Comparison of ENCODE assay signal across 28 cellular contexts in genomic region chr12:116294464-116295002, GRCh38. TPM values are rescaled to one million over a fixed set of nuclear protein-coding genes. Genes with fewer than 3 reads are reported as not detected.
A peak's percentile ranks its signal among the peaks of the same experiment; 100 is the strongest.
DNase-seq lines count a peak whose midpoint lies in the region; ATAC-seq, FAIRE-seq and TF ChIP-seq lines count a peak whose summit lies in the region.
"Had no signal": no experiment of that assay in that cellular context is flagged by ENCODE, and none has a peak within 500 bp of the region (broad histone marks: within the 10 kb centered on the region; RNA-seq: fewer than 3 reads in every experiment).

No MANE protein-coding gene starts in this region.

- no peaks in the 10 kb centered on the region for H3K79me2 ChIP-seq in astrocyte (ENCODE audit: insufficient read depth, low read length)

- no peaks in the 10 kb centered on the region for H3K9me3 Mint-ChIP-seq in astrocyte (ENCODE audit: unreplicated experiment)
- peaks cover 3% of the 10 kb centered on the region for H3K9me3 Mint-ChIP-seq in nephron
- H3K9me3 Mint-ChIP-seq in CD14-positive monocyte, result peaks cover 0 to 4% (median 0%) of the 10 kb centered on the region in 7 donors
- peaks cover 3% of the 10 kb centered on the region for H3K9me3 Mint-ChIP-seq in glutamatergic neuron (ENCODE audit: unreplicated experiment)
- H3K9me3 Mint-ChIP-seq in CD4-positive, alpha-beta T cell, result no peaks in the 10 kb centered on the region
- H3K9me3 Mint-ChIP-seq: CD8-positive, alpha-beta memory T cell; nephron progenitor cell had no signal

- H3K4me1 Mint-ChIP-seq in astrocyte (ENCODE audit: low read depth, unreplicated experiment) (peaks cover 4% of the 10 kb centered on the region), nephron (peaks cover 40% of the 10 kb centered on the region), CD14-positive monocyte (peaks cover 21% of the 10 kb centered on the region), glutamatergic neuron (ENCODE audit: low read depth, unreplicated experiment) (peaks cover 2% of the 10 kb centered on the region)
- H3K4me1 Mint-ChIP-seq in CD4-positive, alpha-beta T cell (ENCODE audit: low read depth), result peaks cover 9% of the 10 kb centered on the region
- H3K4me1 Mint-ChIP-seq: activated CD4-positive, alpha-beta memory T cell treated with anti-CD3 and anti-CD28 coated beads, Interleukin-2, amount 10 ng/mL, durations not matched to agents 7 days and 5 days; CD8-positive, alpha-beta memory T cell had no signal

- H2AFZ ChIP-seq in astrocyte (ENCODE audit: low read depth, low read length), result no peak overlapping the region

- no peaks in the 10 kb centered on the region for H3K27me3 ChIP-seq in astrocyte (ENCODE audit: insufficient read depth, low read length)
- H3K27me3 ChIP-seq in CD4-positive, alpha-beta T cell (ENCODE audit: control insufficient read depth, insufficient read depth, low read length), result no peaks in the 10 kb centered on the region
- H3K27me3 ChIP-seq: Peyer's patch, sigmoid colon, stomach, transverse colon had no signal

- H3K36me3 Mint-ChIP-seq in astrocyte (ENCODE audit: low read depth, unreplicated experiment) (no peaks in the 10 kb centered on the region), nephron (ENCODE audit: low read depth) (no peaks in the 10 kb centered on the region), CD14-positive monocyte (no peaks in the 10 kb centered on the region), glutamatergic neuron (ENCODE audit: unreplicated experiment) (no peaks in the 10 kb centered on the region)
- no peaks in the 10 kb centered on the region for H3K36me3 Mint-ChIP-seq in CD4-positive, alpha-beta T cell (ENCODE audit: low read depth)
- H3K36me3 Mint-ChIP-seq: activated naive CD8-positive, alpha-beta T cell treated with anti-CD3 and anti-CD28 coated beads, Interleukin-2, amount 10 ng/mL, durations not matched to agents 7 days and 5 days had no signal

- no peaks in the 10 kb centered on the region for H3K4me1 ChIP-seq in astrocyte (ENCODE audit: insufficient read depth, low read length)
- H3K4me1 ChIP-seq: foreskin keratinocyte, prostate gland had no signal

- CTCF ChIA-PET in CD4-positive, alpha-beta T cell (lab: Charles Lee), result no interaction called here

- H3K27ac Mint-ChIP-seq in astrocyte (ENCODE audit: unreplicated experiment) (no peak overlapping the region), nephron (peak overlapping the region; percentile 33 to 95 (median 64)), CD14-positive monocyte (no peak overlapping the region), glutamatergic neuron (ENCODE audit: unreplicated experiment) (no peak overlapping the region)
- H3K27ac Mint-ChIP-seq in CD4-positive, alpha-beta T cell, result no peak overlapping the region
- H3K27ac Mint-ChIP-seq: activated CD4-positive, alpha-beta memory T cell treated with anti-CD3 and anti-CD28 coated beads, Interleukin-2, amount 10 ng/mL, durations not matched to agents 7 days and 5 days; activated naive CD8-positive, alpha-beta T cell treated with anti-CD3 and anti-CD28 coated beads, Interleukin-2, amount 10 ng/mL, durations not matched to agents 7 days and 5 days; CD8-positive, alpha-beta memory T cell; nephron progenitor cell had no signal

- peak; percentile 67 for FAIRE-seq in astrocyte (lab: Jason Lieb, UNC)
- FAIRE-seq: GM12878 had no signal

- intact Hi-C loops in CD14-positive monocyte (cut with micrococcal nuclease), result loop anchor here in 1 of 2 donors (5.0 kb wide), 1 partner anchor 38 kb away; no protein-coding TSS in a partner anchor
- intact Hi-C loops in CD4-positive, alpha-beta T cell (cut with DNase I, micrococcal nuclease), result no loop called here

- H3K9me3 ChIP-seq in astrocyte (ENCODE audit: insufficient read depth, low read depth, low read length), result no peaks in the 10 kb centered on the region
- no peaks in the 10 kb centered on the region for H3K9me3 ChIP-seq in CD4-positive, alpha-beta T cell (ENCODE audit: control insufficient read depth, low read length)
- H3K9me3 ChIP-seq: Peyer's patch, prostate gland, sigmoid colon, stomach, transverse colon had no signal

- DNase-seq in DMS 273 (lab: John Stamatoyannopoulos, UW; ENCODE audit: unreplicated experiment) (peak; percentile 8), DMS 273 treated with DMSO at 0.1 percent for 48 hours (lab: John Stamatoyannopoulos, UW) (no peak), NCI-H1105 treated with DMSO at 0.1 percent for 48 hours (lab: John Stamatoyannopoulos, UW) (peak; percentile 64), astrocyte (ENCODE audit: low read depth) (no peak), CD14-positive monocyte (ENCODE audit: low spot score) (no peak), glutamatergic neuron (no peak)
- DNase-seq in CD4-positive, alpha-beta T cell, result no peak
- DNase-seq: activated CD4-positive, alpha-beta memory T cell treated with anti-CD3 and anti-CD28 coated beads, Interleukin-2, amount 10 ng/mL, durations not matched to agents 7 days and 5 days; activated CD4-positive, CD25-positive, alpha-beta regulatory T cell treated with anti-CD3 and anti-CD28 coated beads, Interleukin-2, amount 50 U/mL, for 72 hours; activated naive CD8-positive, alpha-beta T cell treated with anti-CD3 and anti-CD28 coated beads, Interleukin-2, amount 10 ng/mL, durations not matched to agents 7 days and 5 days; AML-193; CD8-positive, alpha-beta memory T cell; foreskin keratinocyte; H7; NCI-H146; NCI-H345; nephron progenitor cell; Peyer's patch; sigmoid colon; stimulated activated CD8-positive, alpha-beta memory T cell treated with anti-CD3 and anti-CD28 coated beads, Interleukin-4, amount 100 ng/mL, for 48 hours; stomach; transverse colon had no signal

- H3K27me3 Mint-ChIP-seq in astrocyte (ENCODE audit: low read depth, unreplicated experiment), result peaks cover 1% of the 10 kb centered on the region
- peaks cover 5% of the 10 kb centered on the region for H3K27me3 Mint-ChIP-seq in nephron (ENCODE audit: low read depth)
- peaks cover 0 to 2% (median 1%) of the 10 kb centered on the region in 3 donors for H3K27me3 Mint-ChIP-seq in CD14-positive monocyte (ENCODE audit: low read depth in 3 of 3)
- peaks cover 2% of the 10 kb centered on the region for H3K27me3 Mint-ChIP-seq in glutamatergic neuron (ENCODE audit: unreplicated experiment)
- no peaks in the 10 kb centered on the region for H3K27me3 Mint-ChIP-seq in CD4-positive, alpha-beta T cell

- H3K9ac ChIP-seq in astrocyte (ENCODE audit: low read length), result no peak overlapping the region
- H3K9ac ChIP-seq: KMS-11 had no signal

- H3K4me3 Mint-ChIP-seq in astrocyte (ENCODE audit: unreplicated experiment) (no peak overlapping the region), nephron (peak overlapping the region in 1 of 3 experiments; percentile 48), CD14-positive monocyte (no peak overlapping the region), glutamatergic neuron (ENCODE audit: unreplicated experiment) (no peak overlapping the region)
- H3K4me3 Mint-ChIP-seq in CD4-positive, alpha-beta T cell, result no peak overlapping the region
- H3K4me3 Mint-ChIP-seq: activated CD4-positive, alpha-beta memory T cell treated with anti-CD3 and anti-CD28 coated beads, Interleukin-2, amount 10 ng/mL, durations not matched to agents 7 days and 5 days; activated naive CD8-positive, alpha-beta T cell treated with anti-CD3 and anti-CD28 coated beads, Interleukin-2, amount 10 ng/mL, durations not matched to agents 7 days and 5 days; CD8-positive, alpha-beta memory T cell; nephron progenitor cell had no signal

- H3K4me3 ChIP-seq in astrocyte (ENCODE audit: insufficient read depth, low read depth, low read length), result no peak overlapping the region
- H3K4me3 ChIP-seq: GM12878, Peyer's patch, prostate gland, sigmoid colon, stomach, transverse colon had no signal

- H3K27ac ChIP-seq in astrocyte (ENCODE audit: low read depth, low read length), result no peak overlapping the region
- H3K27ac ChIP-seq in CD4-positive, alpha-beta T cell (ENCODE audit: low read depth, low read length), result no peak overlapping the region
- H3K27ac ChIP-seq: 22Rv1, foreskin keratinocyte, KMS-11, Peyer's patch, sigmoid colon, stomach, transverse colon had no signal

- no peaks in the 10 kb centered on the region for H4K20me1 ChIP-seq in astrocyte (ENCODE audit: insufficient read depth, low read length)

- POLR2A ChIA-PET in CD4-positive, alpha-beta T cell (lab: Charles Lee), result interaction anchor here (0.6 kb wide), 1 partner anchor 16 kb away, joined by 3 read pairs; no protein-coding TSS in a partner anchor

- no peaks in the 10 kb centered on the region for H3K36me3 ChIP-seq in astrocyte (ENCODE audit: insufficient read depth, low read length)
- H3K36me3 ChIP-seq: Peyer's patch, prostate gland, sigmoid colon, stomach, transverse colon had no signal

- TF ChIP-seq CTCF in astrocyte (IDR thresholded peaks at IDR 0.05; ENCODE audit: insufficient read depth, low read depth, low read length) (no peak), nephron (IDR thresholded peaks at IDR 0.05; ENCODE audit: unreplicated experiment in 3 of 3) (no peak), CD14-positive monocyte (IDR thresholded peaks at IDR 0.05) (no peak), glutamatergic neuron (IDR thresholded peaks at IDR 0.05; ENCODE audit: partially characterized antibody, unreplicated experiment) (no peak)
- TF ChIP-seq CTCF in CD4-positive, alpha-beta T cell (IDR thresholded peaks at IDR 0.05), result no peak

- no peak overlapping the region for H3K4me2 ChIP-seq in astrocyte (ENCODE audit: low read length)
- H3K4me2 ChIP-seq: KMS-11 had no signal

- ATAC-seq in CD4-positive, alpha-beta T cell (ENCODE audit: poor library complexity), result no peak
- ATAC-seq: foreskin keratinocyte, GM12878, left lobe of liver had no signal

RNA-seq across cellular contexts. Expression of gene MED13L, which starts 17.0 kb away (rescaled TPM):
- total RNA-seq in astrocyte, result 139 and 153 TPM in 2 replicates
- 1 to 10 TPM; 4.4 to 7.5 TPM for polyA plus RNA-seq in CD14-positive monocyte
- total RNA-seq in glutamatergic neuron (ENCODE audit: unreplicated experiment), result 95.5 TPM
- 100 to 1,000 TPM; 203 to 208 TPM for total RNA-seq in CD4-positive, alpha-beta T cell

Comparison
In these comparisons a context has a peak if more than half of its experiments do, and no peak if none do; other contexts are left out.
1. DNase-seq: peak in DMS 273 (single experiment) and NCI-H1105 treated with DMSO at 0.1 percent for 48 hours (single experiment); none in DMS 273 treated with DMSO at 0.1 percent for 48 hours (single experiment), astrocyte (single experiment), CD14-positive monocyte (single experiment), glutamatergic neuron (single experiment) and CD4-positive, alpha-beta T cell (0 of 10).
2. H3K27ac Mint-ChIP-seq: peak in nephron (3 of 3); none in astrocyte (single experiment), CD14-positive monocyte (0 of 7), glutamatergic neuron (single experiment) and CD4-positive, alpha-beta T cell (single experiment).